Comparison of ENCODE assay signal across 12 cellular contexts in genomic region chr1:19400189-19400588, GRCh38.
DNase-seq lines count a peak whose midpoint lies in the region; ATAC-seq, FAIRE-seq and TF ChIP-seq lines count a peak whose summit lies in the region.
"Had no signal": no experiment of that assay in that cellular context is flagged by ENCODE, and none has a peak within 500 bp of the region (broad histone marks: within the 10 kb centered on the region; RNA-seq: fewer than 3 reads in every experiment).

No MANE protein-coding gene starts in this region.

- no peak for ATAC-seq in HG02763 (IDR thresholded peaks at IDR 0.05; ENCODE audit: unreplicated experiment)
- ATAC-seq: HCT116, PC-3 had no signal

- no peaks in the 10 kb centered on the region for H3K9me3 Mint-ChIP-seq in activated T-cell treated with anti-CD3 and anti-CD28 coated beads, Interleukin-2, amount 50 U/mL, for 24 hours
- H3K9me3 Mint-ChIP-seq in chondrocyte (ENCODE audit: low read depth) = no peaks in the 10 kb centered on the region

- H3K27ac Mint-ChIP-seq in activated T-cell treated with anti-CD3 and anti-CD28 coated beads, Interleukin-2, amount 50 U/mL, for 24 hours = peak overlapping the region; percentile 78
- peak overlapping the region; percentile 97 for H3K27ac Mint-ChIP-seq in chondrocyte (ENCODE audit: unreplicated experiment)

- H3K4me1 Mint-ChIP-seq in activated T-cell treated with anti-CD3 and anti-CD28 coated beads, Interleukin-2, amount 50 U/mL, for 24 hours (ENCODE audit: low read depth) = peaks cover 84% of the 10 kb centered on the region
- H3K4me1 Mint-ChIP-seq in chondrocyte (ENCODE audit: low read depth) = peaks cover 85% of the 10 kb centered on the region

- H3K4me1 ChIP-seq in muscle layer of colon (ENCODE audit: insufficient read depth, low read length) (peaks cover 85% of the 10 kb centered on the region), tibial artery (peaks cover 3 to 91% (median 71%) of the 10 kb centered on the region in 4 donors)

- no peak overlapping the region for H3K4me3 ChIP-seq in muscle layer of colon (ENCODE audit: low read depth in 1 of 2, low read length in 2 of 2)
- H3K4me3 ChIP-seq in tibial artery = no peak overlapping the region
- no peak overlapping the region for H3K4me3 ChIP-seq in dorsolateral prefrontal cortex

- no peak for TF ChIP-seq POLR2A in H54 (IDR thresholded peaks at IDR 0.05; ENCODE audit: low read depth, low read length)

- no peak for TF ChIP-seq CTCF in chondrocyte (IDR thresholded peaks at IDR 0.05)
- TF ChIP-seq CTCF in tibial artery (IDR thresholded peaks at IDR 0.05) = no peak
- no peak for TF ChIP-seq CTCF in dorsolateral prefrontal cortex (IDR thresholded peaks at IDR 0.05 in 54 of 56, conservative IDR thresholded peaks at IDR 0.05 in 2 of 56; ENCODE audit: low read depth in 1 of 56, partially characterized antibody in 56 of 56)

- no peak overlapping the region for H3K9ac ChIP-seq in muscle layer of colon (ENCODE audit: low read length)

- H3K27me3 Mint-ChIP-seq in activated T-cell treated with anti-CD3 and anti-CD28 coated beads, Interleukin-2, amount 50 U/mL, for 24 hours = no peaks in the 10 kb centered on the region
- no peaks in the 10 kb centered on the region for H3K27me3 Mint-ChIP-seq in chondrocyte (ENCODE audit: low read depth)

- no peaks in the 10 kb centered on the region for H3K9me3 ChIP-seq in muscle layer of colon (ENCODE audit: low read length)
- no peaks in the 10 kb centered on the region for H3K9me3 ChIP-seq in tibial artery

- H3K36me3 ChIP-seq in muscle layer of colon (ENCODE audit: insufficient read depth, low read length) = peaks cover 3% of the 10 kb centered on the region
- H3K36me3 ChIP-seq in tibial artery = peaks cover 0 to 9% (median 7%) of the 10 kb centered on the region in 3 donors

- no peak for FAIRE-seq in H54 (lab: Jason Lieb, UNC)

- DNase-seq in activated T-cell treated with anti-CD3 and anti-CD28 coated beads, Interleukin-2, amount 50 U/mL, for 24 hours = no peak
- DNase-seq in activated T-cell treated with anti-CD3 and anti-CD28 coated beads, Interleukin-2, amount 50 U/mL, for 1 hour = no peak
- DNase-seq in chondrocyte (ENCODE audit: low spot score) = no peak
- DNase-seq in tibial artery = no peak
- DNase-seq in H54 (ENCODE audit: insufficient read length, low spot score) = no peak
- no peak for DNase-seq in dorsolateral prefrontal cortex
- DNase-seq: hippocampal formation, mesendoderm, PC-3 had no signal

- peaks cover 79% of the 10 kb centered on the region for H3K36me3 Mint-ChIP-seq in activated T-cell treated with anti-CD3 and anti-CD28 coated beads, Interleukin-2, amount 50 U/mL, for 24 hours (ENCODE audit: low read depth)
- H3K36me3 Mint-ChIP-seq in chondrocyte (ENCODE audit: low read depth) = peaks cover 7% of the 10 kb centered on the region

- intact Hi-C loops in tibial artery (cut with DNase I; ENCODE audit: low total_unique reads) = loop anchor here (5.0 kb wide), 1 partner anchor 47 kb away; no protein-coding TSS in a partner anchor
- intact Hi-C loops in dorsolateral prefrontal cortex (cut with DNase I) = no loop called here

- H3K27ac ChIP-seq in muscle layer of colon (ENCODE audit: low read depth, low read length) (peak overlapping the region; percentile 16), tibial artery (peak overlapping the region; percentile 73 to 78), dorsolateral prefrontal cortex (peak overlapping the region in 15 of 59 donors; percentile 2 to 79 (median 33))

- no peak overlapping the region for H3K4me3 Mint-ChIP-seq in activated T-cell treated with anti-CD3 and anti-CD28 coated beads, Interleukin-2, amount 50 U/mL, for 24 hours
- no peak overlapping the region for H3K4me3 Mint-ChIP-seq in chondrocyte (ENCODE audit: unreplicated experiment)

- H3K27me3 ChIP-seq in muscle layer of colon (ENCODE audit: control insufficient read depth in 1 of 2, insufficient read depth in 2 of 2, low read length in 2 of 2) = no peaks in the 10 kb centered on the region
- H3K27me3 ChIP-seq in tibial artery = no peaks in the 10 kb centered on the region
- no peaks in the 10 kb centered on the region for H3K27me3 ChIP-seq in dorsolateral prefrontal cortex
